ENCODE assay signal across 2 cellular contexts in the genomic region with DNA sequence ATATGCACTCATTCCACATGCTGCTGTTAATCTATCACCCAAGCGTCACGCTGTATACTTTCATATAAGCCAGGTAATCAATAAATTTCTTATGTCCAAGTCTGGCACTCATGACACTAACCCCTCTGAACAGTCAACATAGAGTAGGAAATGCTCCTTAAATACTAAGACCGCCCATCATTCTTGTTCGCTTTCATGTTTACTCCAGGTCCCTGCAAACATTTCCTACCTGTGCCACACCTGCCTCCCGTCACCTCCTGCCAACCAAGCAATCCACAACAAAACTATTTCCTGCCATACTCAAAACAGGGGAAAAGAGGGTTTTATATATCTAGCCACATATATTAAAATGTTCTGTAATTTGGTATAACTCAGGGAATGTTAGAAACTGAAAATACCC.
TF ChIP-seq lines count a peak whose summit lies in the region.

No MANE protein-coding gene starts in this region.

TF ChIP-seq in WTC11, 78 proteins besides CTCF, POLR2A, EP300 and RAD21 (continues in another document):
- TF ChIP-seq, protein P1, sequence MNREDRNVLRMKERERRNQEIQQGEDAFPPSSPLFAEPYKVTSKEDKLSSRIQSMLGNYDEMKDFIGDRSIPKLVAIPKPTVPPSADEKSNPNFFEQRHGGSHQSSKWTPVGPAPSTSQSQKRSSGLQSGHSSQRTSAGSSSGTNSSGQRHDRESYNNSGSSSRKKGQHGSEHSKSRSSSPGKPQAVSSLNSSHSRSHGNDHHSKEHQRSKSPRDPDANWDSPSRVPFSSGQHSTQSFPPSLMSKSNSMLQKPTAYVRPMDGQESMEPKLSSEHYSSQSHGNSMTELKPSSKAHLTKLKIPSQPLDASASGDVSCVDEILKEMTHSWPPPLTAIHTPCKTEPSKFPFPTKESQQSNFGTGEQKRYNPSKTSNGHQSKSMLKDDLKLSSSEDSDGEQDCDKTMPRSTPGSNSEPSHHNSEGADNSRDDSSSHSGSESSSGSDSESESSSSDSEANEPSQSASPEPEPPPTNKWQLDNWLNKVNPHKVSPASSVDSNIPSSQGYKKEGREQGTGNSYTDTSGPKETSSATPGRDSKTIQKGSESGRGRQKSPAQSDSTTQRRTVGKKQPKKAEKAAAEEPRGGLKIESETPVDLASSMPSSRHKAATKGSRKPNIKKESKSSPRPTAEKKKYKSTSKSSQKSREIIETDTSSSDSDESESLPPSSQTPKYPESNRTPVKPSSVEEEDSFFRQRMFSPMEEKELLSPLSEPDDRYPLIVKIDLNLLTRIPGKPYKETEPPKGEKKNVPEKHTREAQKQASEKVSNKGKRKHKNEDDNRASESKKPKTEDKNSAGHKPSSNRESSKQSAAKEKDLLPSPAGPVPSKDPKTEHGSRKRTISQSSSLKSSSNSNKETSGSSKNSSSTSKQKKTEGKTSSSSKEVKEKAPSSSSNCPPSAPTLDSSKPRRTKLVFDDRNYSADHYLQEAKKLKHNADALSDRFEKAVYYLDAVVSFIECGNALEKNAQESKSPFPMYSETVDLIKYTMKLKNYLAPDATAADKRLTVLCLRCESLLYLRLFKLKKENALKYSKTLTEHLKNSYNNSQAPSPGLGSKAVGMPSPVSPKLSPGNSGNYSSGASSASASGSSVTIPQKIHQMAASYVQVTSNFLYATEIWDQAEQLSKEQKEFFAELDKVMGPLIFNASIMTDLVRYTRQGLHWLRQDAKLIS (CRISPR knock-in tag; IDR thresholded peaks at IDR 0.05; ENCODE audit: borderline replicate concordance), result no peak
- TF ChIP-seq JUN (CRISPR knock-in tag; IDR thresholded peaks at IDR 0.05), result no peak
- no peak for TF ChIP-seq ARID4B (CRISPR knock-in tag; IDR thresholded peaks at IDR 0.05; ENCODE audit: borderline replicate concordance)
- TF ChIP-seq CBFB (CRISPR knock-in tag; IDR thresholded peaks at IDR 0.05; ENCODE audit: low read depth), result no peak
- no peak for TF ChIP-seq GABPB1 (CRISPR knock-in tag; IDR thresholded peaks at IDR 0.05)
- no peak for TF ChIP-seq ZNF219 (CRISPR knock-in tag; IDR thresholded peaks at IDR 0.05; ENCODE audit: borderline replicate concordance)
- no peak for TF ChIP-seq ZNF671 (CRISPR knock-in tag; IDR thresholded peaks at IDR 0.05)
- TF ChIP-seq FOXJ3 (CRISPR knock-in tag; IDR thresholded peaks at IDR 0.05; ENCODE audit: borderline replicate concordance), result no peak
- TF ChIP-seq, protein P2, sequence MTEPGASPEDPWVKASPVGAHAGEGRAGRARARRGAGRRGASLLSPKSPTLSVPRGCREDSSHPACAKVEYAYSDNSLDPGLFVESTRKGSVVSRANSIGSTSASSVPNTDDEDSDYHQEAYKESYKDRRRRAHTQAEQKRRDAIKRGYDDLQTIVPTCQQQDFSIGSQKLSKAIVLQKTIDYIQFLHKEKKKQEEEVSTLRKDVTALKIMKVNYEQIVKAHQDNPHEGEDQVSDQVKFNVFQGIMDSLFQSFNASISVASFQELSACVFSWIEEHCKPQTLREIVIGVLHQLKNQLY (CRISPR knock-in tag; IDR thresholded peaks at IDR 0.05), result no peak
- TF ChIP-seq GRHL2 (CRISPR knock-in tag; IDR thresholded peaks at IDR 0.05; ENCODE audit: insufficient replicate concordance, severe bottlenecking), result no peak
- no peak for TF ChIP-seq TP53 (CRISPR knock-in tag; IDR thresholded peaks at IDR 0.05)
- TF ChIP-seq KAT7 (CRISPR knock-in tag; IDR thresholded peaks at IDR 0.05; ENCODE audit: borderline replicate concordance), result no peak
- no peak for TF ChIP-seq FOXP1 (CRISPR knock-in tag; IDR thresholded peaks at IDR 0.05; ENCODE audit: borderline replicate concordance)
- TF ChIP-seq, protein P3, sequence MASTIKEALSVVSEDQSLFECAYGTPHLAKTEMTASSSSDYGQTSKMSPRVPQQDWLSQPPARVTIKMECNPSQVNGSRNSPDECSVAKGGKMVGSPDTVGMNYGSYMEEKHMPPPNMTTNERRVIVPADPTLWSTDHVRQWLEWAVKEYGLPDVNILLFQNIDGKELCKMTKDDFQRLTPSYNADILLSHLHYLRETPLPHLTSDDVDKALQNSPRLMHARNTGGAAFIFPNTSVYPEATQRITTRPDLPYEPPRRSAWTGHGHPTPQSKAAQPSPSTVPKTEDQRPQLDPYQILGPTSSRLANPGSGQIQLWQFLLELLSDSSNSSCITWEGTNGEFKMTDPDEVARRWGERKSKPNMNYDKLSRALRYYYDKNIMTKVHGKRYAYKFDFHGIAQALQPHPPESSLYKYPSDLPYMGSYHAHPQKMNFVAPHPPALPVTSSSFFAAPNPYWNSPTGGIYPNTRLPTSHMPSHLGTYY (CRISPR knock-in tag; IDR thresholded peaks at IDR 0.05), result no peak

TF ChIP-seq in SK-N-SH treated with all-trans-retinoic acid at 6 μM for 48 hours, 23 proteins besides CTCF, POLR2A, EP300 and RAD21 (continued from another document):
- TF ChIP-seq POU6F1 (CRISPR knock-in tag; IDR thresholded peaks at IDR 0.05; ENCODE audit: borderline replicate concordance, low read depth) (no peak), ZNF8 (CRISPR knock-in tag; IDR thresholded peaks at IDR 0.05) (no peak), TSHZ2 (CRISPR knock-in tag; IDR thresholded peaks at IDR 0.05) (no peak), RARB (CRISPR knock-in tag; IDR thresholded peaks at IDR 0.05) (no peak), TOX (CRISPR knock-in tag; IDR thresholded peaks at IDR 0.05; ENCODE audit: borderline replicate concordance) (no peak), OSR1 (CRISPR knock-in tag; IDR thresholded peaks at IDR 0.05) (no peak), ZC3H10 (CRISPR knock-in tag; IDR thresholded peaks at IDR 0.05) (no peak)
